ENCODE assay signal across 5 cellular contexts in genomic region chr4:23174179-23174578, GRCh38.
"Had no signal": no experiment of that assay in that cellular context is flagged by ENCODE, and none has a peak within 500 bp of the region (broad histone marks: within the 10 kb centered on the region; RNA-seq: fewer than 3 reads in every experiment).

No MANE protein-coding gene starts in this region.

- H3K4me3 ChIP-seq: K562 had no signal

- ATAC-seq: HepG2, K562 had no signal

- DNase-seq: IMR-90, KBM-7, KG1 had no signal
